In the genomic region with DNA sequence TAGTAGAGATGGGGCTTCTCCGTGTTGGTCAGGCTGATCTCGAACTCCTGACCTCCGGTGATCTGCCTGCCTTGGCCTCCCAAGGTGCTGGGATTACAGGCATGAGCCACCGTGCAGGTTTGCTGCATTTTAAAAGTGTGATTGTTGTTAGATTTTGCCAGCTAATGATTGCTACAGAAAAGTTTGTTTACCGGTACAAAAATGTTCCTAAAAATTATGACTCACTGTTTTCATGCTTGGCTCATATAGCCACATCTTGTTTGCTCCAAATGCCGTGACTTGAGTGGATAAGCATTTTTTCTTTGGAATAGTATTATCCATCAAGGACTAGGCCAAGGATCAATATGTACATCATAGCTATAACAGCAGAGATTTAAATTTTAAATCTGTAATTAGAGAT, we compare ENCODE assay signal across 29 cellular contexts. TPM values are rescaled to one million over a fixed set of nuclear protein-coding genes. Genes with fewer than 3 reads are reported as not detected.
DNase-seq lines count a peak whose midpoint lies in the region; ATAC-seq and TF ChIP-seq lines count a peak whose summit lies in the region.
"Had no signal": no experiment of that assay in that cellular context is flagged by ENCODE, and none has a peak within 500 bp of the region (broad histone marks: within the 10 kb centered on the region; RNA-seq: fewer than 3 reads in every experiment).

No MANE protein-coding gene starts in this region.

- ATAC-seq in omental fat pad (ENCODE audit: low FRiP score) (peak; percentile 74), HG02759 (IDR thresholded peaks at IDR 0.05; ENCODE audit: unreplicated experiment) (no peak), HG02763 (IDR thresholded peaks at IDR 0.05; ENCODE audit: unreplicated experiment) (no peak)
- ATAC-seq: activated CD8-positive, alpha-beta T cell treated with anti-CD3 and anti-CD28 coated beads, Interleukin-2, amount 10 ng/mL, durations not matched to agents 7 days and 5 days; left lobe of liver had no signal

- H3K9me3 Mint-ChIP-seq in HFFc6, result peaks cover 3% of the 10 kb centered on the region; the same call in 1 of the 2 replicates
- H3K9me3 Mint-ChIP-seq: dendritic cell treated with granulocyte-macrophage colony-stimulating factor and Interleukin-4, amounts not matched to agents 40 ng/mL and 50 ng/mL, for 4 days had no signal

- H3K27ac Mint-ChIP-seq in HFFc6, result no peak overlapping the region
- H3K27ac Mint-ChIP-seq: activated CD8-positive, alpha-beta T cell treated with anti-CD3 and anti-CD28 coated beads, Interleukin-2, amount 10 ng/mL, durations not matched to agents 7 days and 5 days; dendritic cell treated with granulocyte-macrophage colony-stimulating factor and Interleukin-4, amounts not matched to agents 40 ng/mL and 50 ng/mL, for 4 days had no signal

- H3K36me3 Mint-ChIP-seq in HFFc6 (ENCODE audit: low read depth), result peaks cover 22% of the 10 kb centered on the region

- no peak overlapping the region for H3K4me3 ChIP-seq in AG10803 (ENCODE audit: low read length)
- no peak overlapping the region for H3K4me3 ChIP-seq in epithelial cell of esophagus (ENCODE audit: low read length)
- H3K4me3 ChIP-seq: ascending aorta, spleen, stomach, tibial artery had no signal

- peak; percentile 53 for DNase-seq in AG10803 (ENCODE audit: low read depth)
- peak; percentile 25 for DNase-seq in HFFc6
- DNase-seq in epithelial cell of esophagus (ENCODE audit: low read depth), result peak; percentile 24
- no peak for DNase-seq in omental fat pad (ENCODE audit: low spot score)
- no peak for DNase-seq in superior temporal gyrus (ENCODE audit: extremely low spot score)
- DNase-seq: activated CD8-positive, alpha-beta T cell treated with anti-CD3 and anti-CD28 coated beads, Interleukin-2, amount 10 ng/mL, durations not matched to agents 7 days and 5 days; activated effector memory CD4-positive, alpha-beta T cell treated with Interleukin-2 at 50 U/mL for 16 hours; C1 segment of cervical spinal cord; central memory CD4-positive, alpha-beta T cell; COR-L47; H7; Karpas-422; NCI-H1417 treated with DMSO at 0.1 percent for 48 hours; NCI-H2081; NCI-H226; NCI-H526 treated with DMSO at 0.1 percent for 48 hours; NK-92 treated with Interleukin-12 subunit alpha and Interleukin-12 subunit beta, amount 100 ng/mL, for 24 hours; SHP77; spleen; stimulated activated CD4-positive, alpha-beta T cell treated with anti-CD3 and anti-CD28 coated beads, Interleukin-2, amount 100 ng/mL, for 24 hours; stomach; tibial artery had no signal

- H3K4me3 Mint-ChIP-seq in HFFc6, result no peak overlapping the region
- H3K4me3 Mint-ChIP-seq: activated CD8-positive, alpha-beta T cell treated with anti-CD3 and anti-CD28 coated beads, Interleukin-2, amount 10 ng/mL, durations not matched to agents 7 days and 5 days; activated naive CD8-positive, alpha-beta T cell; dendritic cell treated with granulocyte-macrophage colony-stimulating factor and Interleukin-4, amounts not matched to agents 40 ng/mL and 50 ng/mL, for 4 days; neural crest cell had no signal

- TF ChIP-seq CTCF in AG10803 (conservative IDR thresholded peaks at IDR 0.05; ENCODE audit: low read length) (no peak), HFFc6 (IDR thresholded peaks at IDR 0.05) (no peak), epithelial cell of esophagus (IDR thresholded peaks at IDR 0.05; ENCODE audit: insufficient read depth, low read depth, low read length, missing control alignments) (no peak), omental fat pad (IDR thresholded peaks at IDR 0.05) (no peak)

- no peaks in the 10 kb centered on the region; the same call in 1 of the 2 replicates for H3K27me3 Mint-ChIP-seq in HFFc6 (ENCODE audit: insufficient read depth)
- H3K27me3 Mint-ChIP-seq: activated naive CD8-positive, alpha-beta T cell; dendritic cell treated with granulocyte-macrophage colony-stimulating factor and Interleukin-4, amounts not matched to agents 40 ng/mL and 50 ng/mL, for 4 days had no signal

- peaks cover 24% of the 10 kb centered on the region for H3K4me1 Mint-ChIP-seq in HFFc6 (ENCODE audit: low read depth)
- H3K4me1 Mint-ChIP-seq: neural crest cell had no signal

RNA-seq across cellular contexts. Expression of a gene that starts 23.6 kb away (rescaled TPM):
- total RNA-seq in HFFc6 (2021; fragmentation: NEBNext Ultra II Directional; extraction: Animal tissue kit (Norgen Biotek cat#: 25700)), result 10 to 100 TPM; 30.0 to 39.9 (median 36.9) TPM
- total RNA-seq in omental fat pad, result 100 to 1,000 TPM in 2 of 4 donors, 10 to 100 TPM in 2; 58.5 to 150 (median 101) TPM

RNA-seq across cellular contexts. Expression of a gene that starts 24.3 kb away (rescaled TPM):
- total RNA-seq in HFFc6 (2021; fragmentation: NEBNext Ultra II Directional; extraction: Animal tissue kit (Norgen Biotek cat#: 25700)), result under 1 TPM in 2 of 6 experiments, not detected in 4; 0.09 to 0.10 TPM
- total RNA-seq in omental fat pad, result 100 to 1,000 TPM in 1 of 4 donors, 10 to 100 TPM in 2, not detected in 1; 22.9 to 154 (median 32.4) TPM
- total RNA-seq: activated CD8-positive, alpha-beta T cell treated with anti-CD3 and anti-CD28 coated beads, Interleukin-2, amount 10 ng/mL, durations not matched to agents 7 days and 5 days; ascending aorta; neural crest cell had no signal

Comparison
In these comparisons a context has a peak if more than half of its experiments do, and no peak if none do; other contexts are left out.
1. DNase-seq: peak in AG10803 (single experiment), HFFc6 (single experiment) and epithelial cell of esophagus (single experiment); none in omental fat pad (single experiment) and superior temporal gyrus (single experiment).